ENCODE assay signal across 11 cellular contexts in the genomic region with DNA sequence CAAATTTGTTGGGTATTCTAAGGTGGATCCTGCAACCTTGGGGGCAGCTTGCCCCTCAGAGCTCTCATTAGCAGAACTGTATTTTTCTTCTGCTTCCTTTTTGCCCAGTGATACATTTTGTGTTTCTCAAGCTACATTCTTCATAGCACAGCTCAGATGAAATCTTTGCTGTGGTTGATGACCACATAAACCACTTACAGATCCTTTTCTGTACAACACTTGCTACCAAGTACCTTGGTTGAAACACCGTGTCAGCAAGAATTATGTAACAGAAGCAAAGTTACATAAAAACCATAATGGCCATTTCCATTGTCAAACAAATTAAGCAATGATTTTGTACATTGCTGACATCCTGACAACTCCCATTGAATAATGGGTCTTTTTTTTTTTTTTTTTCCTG. TPM values are rescaled to one million over a fixed set of nuclear protein-coding genes. Genes with fewer than 3 reads are reported as not detected.
DNase-seq lines count a peak whose midpoint lies in the region; ATAC-seq lines count a peak whose summit lies in the region.
"Had no signal": no experiment of that assay in that cellular context is flagged by ENCODE, and none has a peak within 500 bp of the region (broad histone marks: within the 10 kb centered on the region; RNA-seq: fewer than 3 reads in every experiment).

No MANE protein-coding gene starts in this region.

- ATAC-seq in GM21381 (IDR thresholded peaks at IDR 0.05; ENCODE audit: unreplicated experiment) = peak; percentile 65
- ATAC-seq: foreskin keratinocyte had no signal

- H3K4me3 ChIP-seq in Jurkat, Clone E6-1 (ENCODE audit: low read length) = no peak overlapping the region

- DNase-seq in CD1c-positive myeloid dendritic cell (ENCODE audit: extremely low spot score) (peak; percentile 23), 8988T (no peak), NCI-H510A (lab: John Stamatoyannopoulos, UW) (no peak), NCI-H1694 (lab: John Stamatoyannopoulos, UW) (no peak)
- peak; percentile 58 for DNase-seq in Jurkat, Clone E6-1 (ENCODE audit: low read depth, low spot score)
- DNase-seq in central memory CD4-positive, alpha-beta T cell = peak; percentile 59
- no peak for DNase-seq in effector CD8-positive, alpha-beta T cell (lab: John Stamatoyannopoulos, UW)
- DNase-seq: NCI-H1092; stimulated activated CD8-positive, alpha-beta memory T cell treated with anti-CD3 and anti-CD28 coated beads, Interleukin-4, amount 100 ng/mL, for 48 hours had no signal

RNA-seq across cellular contexts. Expression of gene PLBD1, which starts 9.7 kb away (rescaled TPM):
- polyA plus RNA-seq in Jurkat, Clone E6-1 (2012; ENCODE audit: insufficient read depth, insufficient read length) = not detected

Comparison
In these comparisons a context has a peak if more than half of its experiments do, and no peak if none do; other contexts are left out.
1. DNase-seq: peak in CD1c-positive myeloid dendritic cell (single experiment), Jurkat, Clone E6-1 (single experiment) and central memory CD4-positive, alpha-beta T cell (single experiment); none in 8988T (single experiment), NCI-H510A (single experiment), effector CD8-positive, alpha-beta T cell (single experiment) and NCI-H1694 (single experiment).